29 cellular contexts compared by ENCODE assay signal in the genomic region with DNA sequence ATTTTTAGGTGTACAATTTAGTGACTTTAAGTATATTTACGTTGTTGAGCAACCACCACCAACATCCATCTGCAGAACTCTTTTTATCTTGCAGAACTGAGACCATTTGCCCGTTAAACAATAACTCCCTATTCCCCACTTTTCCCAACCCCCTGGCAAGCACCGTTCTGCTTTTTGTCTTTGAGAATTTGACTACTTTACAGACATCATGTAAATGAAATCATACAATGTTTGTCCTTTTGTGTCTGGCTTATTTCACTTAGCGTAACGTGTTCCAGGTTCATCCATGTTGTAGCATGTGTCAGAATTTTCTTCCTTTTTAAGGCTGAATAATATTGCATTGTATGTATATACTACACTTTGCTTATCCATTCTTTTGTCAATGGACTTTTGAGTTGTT.
"Had no signal": no experiment of that assay in that cellular context is flagged by ENCODE, and none has a peak within 500 bp of the region (broad histone marks: within the 10 kb centered on the region; RNA-seq: fewer than 3 reads in every experiment).

No MANE protein-coding gene starts in this region.

- H3K27me3 ChIP-seq: neutrophil, right lobe of liver, sigmoid colon, stomach, thyroid gland, tibial nerve, upper lobe of left lung, vagina had no signal

- H3K36me3 Mint-ChIP-seq: natural killer cell; stimulated activated effector memory CD8-positive, alpha-beta T cell treated with anti-CD3 and anti-CD28 coated beads, Interleukin-12 subunit alpha, Interleukin-12 subunit beta, amount 100 ng/mL, for 72 hours; stimulated activated naive B cell treated with anti-CD40 and anti-IgM and Interleukin-4, amounts not matched to agents 10 μg/mL and 1 μg/mL and 100 μg/mL, for 72 hours had no signal

- H3K27me3 Mint-ChIP-seq: progenitor cell of endocrine pancreas had no signal

- H3K4me3 Mint-ChIP-seq: natural killer cell; nephron progenitor cell; neural crest cell; stimulated activated effector memory CD8-positive, alpha-beta T cell treated with anti-CD3 and anti-CD28 coated beads, Interleukin-12 subunit alpha, Interleukin-12 subunit beta, amount 100 ng/mL, for 72 hours; stimulated activated naive B cell treated with anti-CD40 and anti-IgM and Interleukin-4, amounts not matched to agents 10 μg/mL and 1 μg/mL and 100 μg/mL, for 72 hours; stimulated activated naive CD8-positive, alpha-beta T cell treated with anti-CD3 and anti-CD28 coated beads, Interleukin-15, Interleukin-2, amounts not matched to agents 100 ng/mL and 50 ng/mL, for 24 hours had no signal

- H3K4me1 Mint-ChIP-seq: natural killer cell; stimulated activated effector memory CD8-positive, alpha-beta T cell treated with anti-CD3 and anti-CD28 coated beads, Interleukin-12 subunit alpha, Interleukin-12 subunit beta, amount 100 ng/mL, for 72 hours; stimulated activated naive B cell treated with anti-CD40 and anti-IgM and Interleukin-4, amounts not matched to agents 10 μg/mL and 1 μg/mL and 100 μg/mL, for 72 hours had no signal

- H3K9me3 Mint-ChIP-seq: natural killer cell; neural crest cell; stimulated activated naive CD8-positive, alpha-beta T cell treated with anti-CD3 and anti-CD28 coated beads, Interleukin-15, Interleukin-2, amounts not matched to agents 100 ng/mL and 50 ng/mL, for 24 hours had no signal

- H3K4me3 ChIP-seq: psoas muscle, right lobe of liver, sigmoid colon, stomach, thoracic aorta, thyroid gland, tibial nerve, upper lobe of left lung, vagina had no signal

- H3K27ac Mint-ChIP-seq: natural killer cell; nephron progenitor cell; progenitor cell of endocrine pancreas; stimulated activated effector memory CD8-positive, alpha-beta T cell treated with anti-CD3 and anti-CD28 coated beads, Interleukin-12 subunit alpha, Interleukin-12 subunit beta, amount 100 ng/mL, for 72 hours; stimulated activated naive B cell treated with anti-CD40 and anti-IgM and Interleukin-4, amounts not matched to agents 10 μg/mL and 1 μg/mL and 100 μg/mL, for 72 hours; stimulated activated naive CD8-positive, alpha-beta T cell treated with anti-CD3 and anti-CD28 coated beads, Interleukin-15, Interleukin-2, amounts not matched to agents 100 ng/mL and 50 ng/mL, for 24 hours had no signal

- H3K36me3 ChIP-seq: neutrophil, right lobe of liver, sigmoid colon, stomach, thoracic aorta, thyroid gland, tibial nerve, upper lobe of left lung, vagina had no signal

- H3K27ac ChIP-seq: neutrophil, parathyroid adenoma, psoas muscle, right lobe of liver, sigmoid colon, stomach, thoracic aorta, thyroid gland, tibial nerve, upper lobe of left lung, vagina had no signal

- FAIRE-seq: small intestine, urothelium cell line had no signal

- H3K4me1 ChIP-seq: psoas muscle, right lobe of liver, stomach, thyroid gland, upper lobe of left lung, vagina had no signal

- ATAC-seq: natural killer cell; psoas muscle; right cardiac atrium; right lobe of liver; stimulated activated effector memory CD8-positive, alpha-beta T cell treated with anti-CD3 and anti-CD28 coated beads, Interleukin-12 subunit alpha, Interleukin-12 subunit beta, amount 100 ng/mL, for 72 hours; stimulated activated naive B cell treated with anti-CD40 and anti-IgM and Interleukin-4, amounts not matched to agents 10 μg/mL and 1 μg/mL and 100 μg/mL, for 72 hours had no signal

- H3K9me3 ChIP-seq: neutrophil, psoas muscle, right lobe of liver, stomach, thoracic aorta, thyroid gland, tibial nerve, upper lobe of left lung, vagina had no signal

- DNase-seq: natural killer cell; nephron progenitor cell; nucleus accumbens; posterior cingulate gyrus; psoas muscle; right cardiac atrium; right lobe of liver; sigmoid colon; small intestine; stimulated activated CD4-positive, alpha-beta T cell treated with anti-CD3 and anti-CD28 coated beads, Interleukin-15, amount 100 ng/mL, for 24 hours; stimulated activated CD4-positive, alpha-beta T cell treated with anti-CD3 and anti-CD28 coated beads, Interleukin-2, amount 100 ng/mL, for 24 hours; stimulated activated CD4-positive, alpha-beta T cell treated with anti-CD3 and anti-CD28 coated beads, Interleukin-2, amount 100 ng/mL, for 48 hours; stimulated activated CD4-positive, alpha-beta T cell treated with anti-CD3 and anti-CD28 coated beads, Interleukin-4, amount 100 ng/mL, for 24 hours; stimulated activated naive B cell treated with anti-CD40 and anti-IgM and Interleukin-4, amounts not matched to agents 10 μg/mL and 1 μg/mL and 100 μg/mL, for 72 hours; stimulated activated naive CD4-positive, alpha-beta T cell treated with Interleukin-2 at 50 U/mL for 16 hours; stomach; thyroid gland; trophoblast cell; upper lobe of left lung had no signal
